Comparison of ENCODE assay signal across 12 cellular contexts in genomic region chr22:33539902-33540751, GRCh38.
A peak's percentile ranks its signal among the peaks of the same experiment; 100 is the strongest.
DNase-seq lines count a peak whose midpoint lies in the region; ATAC-seq and TF ChIP-seq lines count a peak whose summit lies in the region.
"Had no signal": no experiment of that assay in that cellular context is flagged by ENCODE, and none has a peak within 500 bp of the region (broad histone marks: within the 10 kb centered on the region; RNA-seq: fewer than 3 reads in every experiment).

No MANE protein-coding gene starts in this region.

- no peak overlapping the region for H3K4me2 ChIP-seq in PC-3 (ENCODE audit: low read length)

- POLR2A ChIA-PET in PC-3 (lab: Charles Lee; ENCODE audit: unreplicated experiment): no interaction called here

- ATAC-seq in PC-3 (no peak), heart right ventricle (peak in 7 of 8 donors; percentile 40 to 77 (median 62)), HG02798 (IDR thresholded peaks at IDR 0.05; ENCODE audit: poor library complexity, unreplicated experiment) (no peak)
- ATAC-seq: stimulated activated naive CD8-positive, alpha-beta T cell treated with anti-CD3 and anti-CD28 coated beads, Interleukin-15, amount 100 ng/mL, for 72 hours had no signal

- no peak overlapping the region for H3K4me3 ChIP-seq in PC-3 (ENCODE audit: low read length)
- H3K4me3 ChIP-seq in heart right ventricle: no peak overlapping the region

- no peaks in the 10 kb centered on the region for H3K9me3 Mint-ChIP-seq in progenitor cell of endocrine pancreas (ENCODE audit: low read depth)

- H3K36me3 Mint-ChIP-seq in progenitor cell of endocrine pancreas (ENCODE audit: insufficient read depth): peaks cover 6% of the 10 kb centered on the region
- H3K36me3 Mint-ChIP-seq: activated naive CD8-positive, alpha-beta T cell; CD8-positive, alpha-beta memory T cell had no signal

- H3K79me2 ChIP-seq in PC-3 (ENCODE audit: low read length): no peaks in the 10 kb centered on the region

- 20 to 38% methylated on average over 8 of the region's 8 CpGs for WGBS in heart right ventricle, 2 donors

- CTCF ChIA-PET in PC-3 (lab: Charles Lee): no interaction called here

- no peaks in the 10 kb centered on the region for H3K27me3 ChIP-seq in PC-3 (ENCODE audit: low read length)
- no peaks in the 10 kb centered on the region for H3K27me3 ChIP-seq in heart right ventricle

- peak overlapping the region; percentile 14 for H3K4me3 Mint-ChIP-seq in progenitor cell of endocrine pancreas (ENCODE audit: low read depth)
- H3K4me3 Mint-ChIP-seq: activated naive CD8-positive, alpha-beta T cell; CD8-positive, alpha-beta memory T cell; stimulated activated naive CD8-positive, alpha-beta T cell treated with anti-CD3 and anti-CD28 coated beads, Interleukin-15, amount 100 ng/mL, for 72 hours had no signal

- H3K4me1 Mint-ChIP-seq in progenitor cell of endocrine pancreas (ENCODE audit: low read depth): peaks cover 56% of the 10 kb centered on the region
- H3K4me1 Mint-ChIP-seq: stimulated activated naive CD8-positive, alpha-beta T cell treated with anti-CD3 and anti-CD28 coated beads, Interleukin-15, amount 100 ng/mL, for 72 hours had no signal

- H3K9me3 ChIP-seq in PC-3 (ENCODE audit: low read length) (no peaks in the 10 kb centered on the region), heart right ventricle (no peaks in the 10 kb centered on the region)

- no peaks in the 10 kb centered on the region for H3K36me3 ChIP-seq in PC-3 (ENCODE audit: low read depth, low read length)
- no peaks in the 10 kb centered on the region for H3K36me3 ChIP-seq in heart right ventricle

- H2AFZ ChIP-seq in PC-3 (ENCODE audit: low read length): no peak overlapping the region

- BruUV-seq in PC-3 (replicated peaks; lab: Mats Ljungman, UMichigan): no TSS peak

- TF ChIP-seq CTCF in PC-3 (conservative IDR thresholded peaks at IDR 0.05; ENCODE audit: low read depth, low read length) (no peak), heart right ventricle (IDR thresholded peaks at IDR 0.05) (no peak), progenitor cell of endocrine pancreas (IDR thresholded peaks at IDR 0.05; ENCODE audit: unreplicated experiment) (no peak)

- no peak overlapping the region for H3K27ac ChIP-seq in PC-3 (ENCODE audit: low read length)
- peak overlapping the region in 8 of 10 donors; percentile 2 to 76 (median 54) for H3K27ac ChIP-seq in heart right ventricle

- H3K4me1 ChIP-seq in PC-3 (ENCODE audit: insufficient read depth, low read length) (no peaks in the 10 kb centered on the region), heart right ventricle (peaks cover 13 to 84% (median 56%) of the 10 kb centered on the region in 9 donors)

- H3K27me3 Mint-ChIP-seq in progenitor cell of endocrine pancreas: no peaks in the 10 kb centered on the region
- H3K27me3 Mint-ChIP-seq: activated naive CD8-positive, alpha-beta T cell; stimulated activated naive CD8-positive, alpha-beta T cell treated with anti-CD3 and anti-CD28 coated beads, Interleukin-15, amount 100 ng/mL, for 72 hours had no signal

- no peak overlapping the region for H3K9ac ChIP-seq in PC-3 (ENCODE audit: low read length)

- DNase-seq in C1 segment of cervical spinal cord (lab: John Stamatoyannopoulos, UW): peak in 9 of 14 donors; percentile 2 to 55 (median 19)
- peak; percentile 7 for DNase-seq in PC-3
- DNase-seq in heart right ventricle: peak; percentile 49 to 66
- DNase-seq in progenitor cell of endocrine pancreas (ENCODE audit: low spot score, unreplicated experiment): peak; percentile 22
- DNase-seq in NCI-H2171 (lab: John Stamatoyannopoulos, UW): no peak
- DNase-seq in stimulated activated naive CD4-positive, alpha-beta T cell treated with Interleukin-2 at 50 U/mL for 16 hours (lab: John Stamatoyannopoulos, UW): no peak
- no peak for DNase-seq in NK-92 treated with Interleukin-12 subunit alpha and Interleukin-12 subunit beta, amount 100 ng/mL, for 24 hours (lab: John Stamatoyannopoulos, UW)
- DNase-seq: CD8-positive, alpha-beta memory T cell; foreskin fibroblast; stimulated activated naive CD8-positive, alpha-beta T cell treated with anti-CD3 and anti-CD28 coated beads, Interleukin-15, amount 100 ng/mL, for 72 hours had no signal

- no peaks in the 10 kb centered on the region for H3K9me2 ChIP-seq in PC-3 (replicated peaks; ENCODE audit: low read length)

- H3K27ac Mint-ChIP-seq in progenitor cell of endocrine pancreas: peak overlapping the region; percentile 97
- H3K27ac Mint-ChIP-seq: activated naive CD8-positive, alpha-beta T cell; CD8-positive, alpha-beta memory T cell; stimulated activated naive CD8-positive, alpha-beta T cell treated with anti-CD3 and anti-CD28 coated beads, Interleukin-15, amount 100 ng/mL, for 72 hours had no signal

- no peaks in the 10 kb centered on the region for H3F3A ChIP-seq in PC-3 (ENCODE audit: low read length, unreplicated experiment)

- intact Hi-C loops in PC-3 (cut with micrococcal nuclease): no loop called here
- intact Hi-C loops in heart right ventricle (cut with DNase I): no loop called here

- no peaks in the 10 kb centered on the region for H4K20me1 ChIP-seq in PC-3 (ENCODE audit: low read length)

Comparison
In these comparisons a context has a peak if more than half of its experiments do, and no peak if none do; other contexts are left out.
1. DNase-seq: peak in C1 segment of cervical spinal cord (9 of 14), PC-3 (single experiment), heart right ventricle (2 of 2) and progenitor cell of endocrine pancreas (single experiment); none in NCI-H2171 (single experiment), stimulated activated naive CD4-positive, alpha-beta T cell treated with Interleukin-2 at 50 U/mL for 16 hours (single experiment) and NK-92 treated with Interleukin-12 subunit alpha and Interleukin-12 subunit beta, amount 100 ng/mL, for 24 hours (single experiment).
2. ATAC-seq: peak in heart right ventricle (7 of 8); none in PC-3 (single experiment) and HG02798 (single experiment).